In genomic region chr9:117487555-117488175, GRCh38 we compare ENCODE assay signal across 8 cellular contexts.
A peak's percentile ranks its signal among the peaks of the same experiment; 100 is the strongest.
DNase-seq lines count a peak whose midpoint lies in the region; ATAC-seq, FAIRE-seq and TF ChIP-seq lines count a peak whose summit lies in the region.

No MANE protein-coding gene starts in this region.

- no peak overlapping the region for H3K4me3 ChIP-seq in A549

- H3K4me1 ChIP-seq in A549, result no peaks in the 10 kb centered on the region

- WGBS in A549 (ENCODE audit: missing lambda C conversion rate), result 26% methylated on average over 10 of the region's 15 CpGs

- peak overlapping the region; percentile 55 for H3K4me2 ChIP-seq in A549

- H3K27ac ChIP-seq in A549 (no peak overlapping the region), caudate nucleus (ENCODE audit: low read depth, low read length) (peak overlapping the region; percentile 55)

- no peak for FAIRE-seq in A549 (lab: Jason Lieb, UNC)
- FAIRE-seq in GM12892 (lab: Jason Lieb, UNC), result peak; percentile 89

- POLR2A ChIA-PET in A549 (lab: Yijun Ruan, JAX), result no interaction called here

- peak; percentile 67 to 72 for TF ChIP-seq RAD21 in A549 (conservative IDR thresholded peaks at IDR 0.05 in 1 of 2, IDR thresholded peaks at IDR 0.05 in 1 of 2)

- CTCF ChIA-PET in A549 (lab: Yijun Ruan, JAX), result interaction anchor here (0.6 to 2.3 kb wide), 21 partner anchors 8 to 1877 kb away, joined by 3 to 7 read pairs (median 3); no protein-coding TSS in a partner anchor

- no peak for TF ChIP-seq EP300 in A549 (IDR thresholded peaks at IDR 0.05)

- ATAC-seq in A549 (peak; percentile 96 to 100), HG02759 (IDR thresholded peaks at IDR 0.05; ENCODE audit: unreplicated experiment) (peak; percentile 99)

- peak; percentile 44 to 71 for DNase-seq in A549 (ENCODE audit: low read depth in 1 of 2, low spot score in 1 of 2)
- peak; percentile 50 for DNase-seq in GM12892 (ENCODE audit: insufficient read length)
- peak; percentile 16 for DNase-seq in NCI-H1048 (lab: John Stamatoyannopoulos, UW)
- peak; percentile 87 for DNase-seq in SK-N-DZ (ENCODE audit: low spot score)
- peak in 60 of 61 donors; percentile 14 to 87 (median 71) for DNase-seq in caudate nucleus (lab: John Stamatoyannopoulos, UW)
- peak; percentile 91 for DNase-seq in left kidney (ENCODE audit: low read depth, low spot score)
- DNase-seq in stimulated activated CD4-positive, alpha-beta T cell treated with anti-CD3 and anti-CD28 coated beads, Interleukin-2, amount 100 ng/mL, for 48 hours, result peak; percentile 19 to 28

- TF ChIP-seq CTCF in A549 (IDR thresholded peaks at IDR 0.05), result peak; percentile 65

- no peak for TF ChIP-seq POLR2A in A549 (IDR thresholded peaks at IDR 0.05; ENCODE audit: low read length)
- TF ChIP-seq POLR2A in GM12892 (IDR thresholded peaks at IDR 0.05; ENCODE audit: low read depth, low read length), result no peak

- H3K9me3 ChIP-seq in A549, result no peaks in the 10 kb centered on the region

TF ChIP-seq in A549, 52 proteins besides CTCF, POLR2A, EP300 and RAD21:
- TF ChIP-seq SMC3 (IDR thresholded peaks at IDR 0.05) (peak; percentile 50; the same call in 2 of the 3 replicates), EHF (CRISPR knock-in tag; IDR thresholded peaks at IDR 0.05) (no peak)

Comparison
In these comparisons a context has a peak if more than half of its experiments do, and no peak if none do; other contexts are left out.
1. DNase-seq: peak in every context shown above with its lines; median percentile 91 in left kidney; 87 in SK-N-DZ; 71 in caudate nucleus; 58 in A549; 50 in GM12892; 24 in stimulated activated CD4-positive, alpha-beta T cell treated with anti-CD3 and anti-CD28 coated beads, Interleukin-2, amount 100 ng/mL, for 48 hours; 16 in NCI-H1048.